20 cellular contexts compared by ENCODE assay signal in genomic region chr19:31125071-31125470, GRCh38.
"Had no signal": no experiment of that assay in that cellular context is flagged by ENCODE, and none has a peak within 500 bp of the region (broad histone marks: within the 10 kb centered on the region; RNA-seq: fewer than 3 reads in every experiment).

No MANE protein-coding gene starts in this region.

- H3K27ac ChIP-seq: coronary artery, dorsolateral prefrontal cortex, esophagus muscularis mucosa, foreskin keratinocyte, gastroesophageal sphincter, heart left ventricle, hepatocyte, left lung, lower lobe of right lung had no signal

- H3K4me1 ChIP-seq: foreskin keratinocyte, left lung, lower lobe of right lung had no signal

- H3K4me1 Mint-ChIP-seq: immature natural killer cell had no signal

- H3K36me3 Mint-ChIP-seq: immature natural killer cell had no signal

- DNase-seq: dermis blood vessel endothelial cell; dorsolateral prefrontal cortex; effector CD4-positive, alpha-beta T cell; effector memory CD4-positive, alpha-beta T cell; foreskin keratinocyte; heart left ventricle; hypothalamus; immature natural killer cell; islet precursor cell; kidney; kidney glomerular epithelial cell; left lung; left ventricle myocardium superior; lower lobe of right lung; mesendoderm; midbrain had no signal

- H3K4me3 Mint-ChIP-seq: immature natural killer cell had no signal

- H3K36me3 ChIP-seq: esophagus muscularis mucosa, gastroesophageal sphincter, heart left ventricle, left lung, lower lobe of right lung had no signal

- H3K4me3 ChIP-seq: coronary artery, dorsolateral prefrontal cortex, esophagus muscularis mucosa, gastroesophageal sphincter, heart left ventricle, hepatocyte, left lung, lower lobe of right lung had no signal

- H3K27me3 ChIP-seq: dorsolateral prefrontal cortex, esophagus muscularis mucosa, foreskin keratinocyte, gastroesophageal sphincter, heart left ventricle, hepatocyte, left lung had no signal

- H3K27ac Mint-ChIP-seq: immature natural killer cell had no signal

- H3K9me3 Mint-ChIP-seq: immature natural killer cell had no signal

- H3K4me2 ChIP-seq: hepatocyte had no signal

- H2AFZ ChIP-seq: hepatocyte had no signal

- H3K9me3 ChIP-seq: esophagus muscularis mucosa, gastroesophageal sphincter, heart left ventricle, left lung, lower lobe of right lung had no signal

- ATAC-seq: foreskin keratinocyte, gastroesophageal sphincter, heart left ventricle, left lung, left ventricle myocardium superior, lower lobe of right lung had no signal
